In the genomic region with DNA sequence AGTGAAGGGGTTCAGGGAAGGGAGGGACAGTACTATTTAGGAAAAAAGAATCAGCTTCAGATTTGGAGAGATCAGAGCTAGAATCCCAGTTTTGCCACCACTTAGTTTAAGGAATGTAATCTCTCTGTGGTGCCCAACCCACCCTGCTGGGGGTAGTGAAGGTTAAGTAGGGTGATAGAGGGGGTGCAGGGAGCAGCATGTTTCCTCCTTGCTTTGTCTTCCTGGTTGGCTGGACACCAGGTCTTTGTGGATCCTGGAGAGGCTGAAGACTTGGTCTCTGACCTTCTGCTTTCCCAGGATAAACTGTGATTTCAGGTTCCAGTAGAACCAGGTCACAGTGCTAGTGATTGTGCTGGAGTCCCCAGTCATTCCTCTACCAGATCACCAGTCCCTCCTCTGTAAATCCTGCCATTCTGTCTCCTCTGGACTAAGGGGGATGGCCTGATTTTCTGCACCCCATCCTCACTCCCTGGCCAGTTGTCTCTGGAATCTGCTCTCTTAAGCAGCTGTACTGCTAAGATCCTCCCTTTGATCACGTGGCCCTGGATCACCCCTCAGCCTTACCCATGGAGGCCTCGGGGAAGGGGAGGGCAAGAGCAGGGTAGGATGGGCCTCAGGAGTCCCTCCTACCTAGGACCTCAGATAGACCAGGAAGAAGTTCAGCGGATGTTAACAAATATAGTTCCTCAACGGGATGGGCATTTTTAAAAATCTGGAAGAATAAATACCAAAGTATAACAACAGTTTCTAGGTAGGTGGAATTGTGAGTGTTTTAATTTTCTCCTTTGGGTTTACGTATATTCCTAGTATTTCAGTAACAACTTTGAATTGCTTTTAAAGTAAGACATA, we compare ENCODE assay signal across 6 cellular contexts. TPM values are rescaled to one million over a fixed set of nuclear protein-coding genes. Genes with fewer than 3 reads are reported as not detected.
DNase-seq lines count a peak whose midpoint lies in the region; ATAC-seq and TF ChIP-seq lines count a peak whose summit lies in the region.

No MANE protein-coding gene starts in this region.

- no peak for TF ChIP-seq RAD21 in SK-N-SH (IDR thresholded peaks at IDR 0.05; ENCODE audit: low read length)

- DNase-seq in SK-N-SH (no peak), heart left ventricle (peak in 3 of 5 donors; percentile 58 to 74 (median 65)), transverse colon (peak; percentile 61)

- H3K9ac ChIP-seq in SK-N-SH: no peak overlapping the region

- H3K4me3 ChIP-seq in SK-N-SH (ENCODE audit: low read depth in 2 of 2, low read length in 1 of 2) (no peak overlapping the region), heart left ventricle (peak overlapping the region in 3 of 12 donors; percentile 6 to 14 (median 12)), transverse colon (no peak overlapping the region)

- no peak for TF ChIP-seq EP300 in SK-N-SH (IDR thresholded peaks at IDR 0.05; ENCODE audit: borderline replicate concordance in 1 of 2, low read depth in 1 of 2, low read length in 1 of 2)
- TF ChIP-seq EP300 in transverse colon (IDR thresholded peaks at IDR 0.05; ENCODE audit: low read depth): no peak

- POLR2A ChIA-PET in SK-N-SH (lab: Yijun Ruan, JAX): no interaction called here

- H3K27me3 ChIP-seq in SK-N-SH (ENCODE audit: insufficient read depth) (no peaks in the 10 kb centered on the region), heart left ventricle (no peaks in the 10 kb centered on the region), transverse colon (no peaks in the 10 kb centered on the region)

- in situ Hi-C loops in transverse colon (cut with MboI; ENCODE audit: low pct_ligation_motif_present in 1 of 4, low pct_unique_long_range_greater_than_20kb in 1 of 4, low sequenced_read_pairs in 3 of 4): no loop called here

- H3K4me1 ChIP-seq in SK-N-SH (ENCODE audit: control insufficient read depth in 1 of 2, insufficient read depth in 2 of 2, low read depth in 1 of 2, low read length in 1 of 2) (peaks cover 24 to 43% of the 10 kb centered on the region in 2 experiments), heart left ventricle (peaks cover 0 to 52% (median 32%) of the 10 kb centered on the region in 12 donors), transverse colon (peaks cover 18 to 61% (median 36%) of the 10 kb centered on the region in 4 donors)

- no peaks in the 10 kb centered on the region for H4K20me1 ChIP-seq in SK-N-SH (ENCODE audit: insufficient read depth)

- 64% methylated on average over 5 of the region's 5 CpGs for WGBS in SK-N-SH (ENCODE audit: low lambda C conversion rate)
- WGBS in heart left ventricle, 4 donors: 38 to 50% (median 39%) methylated on average over 5 of the region's 5 CpGs
- 32 to 43% methylated on average over 4 to 5 of the region's 5 CpGs for WGBS in transverse colon (ENCODE audit: low coverage in 1 of 2), 2 donors

- CTCF ChIA-PET in SK-N-SH (lab: Yijun Ruan, JAX): interaction anchor here (0.9 to 1.7 kb wide), 5 partner anchors 12 to 151 kb away, joined by 3 to 5 read pairs (median 5); no protein-coding TSS in a partner anchor

- H3K27ac ChIP-seq in SK-N-SH (ENCODE audit: low read depth in 2 of 2, low read length in 1 of 2): peak overlapping the region in 1 of 2 experiments; percentile 6; a peak in 2 of 4 replicates
- peak overlapping the region in 10 of 12 donors; percentile 19 to 67 (median 37) for H3K27ac ChIP-seq in heart left ventricle
- H3K27ac ChIP-seq in transverse colon: peak overlapping the region; percentile 24 to 63 (median 52)

- peak overlapping the region; percentile 15 for H3K4me2 ChIP-seq in SK-N-SH

- H3K79me2 ChIP-seq in SK-N-SH (ENCODE audit: insufficient read depth): peaks cover 42% of the 10 kb centered on the region

- peaks cover 27% of the 10 kb centered on the region for H3F3A ChIP-seq in SK-N-SH (replicated peaks; ENCODE audit: insufficient read depth)

- TF ChIP-seq CTCF in SK-N-SH (IDR thresholded peaks at IDR 0.05): no peak
- no peak for TF ChIP-seq CTCF in heart left ventricle (IDR thresholded peaks at IDR 0.05)
- no peak for TF ChIP-seq CTCF in transverse colon (IDR thresholded peaks at IDR 0.05)

- H2AFZ ChIP-seq in SK-N-SH (ENCODE audit: low read depth): no peak overlapping the region

- H3K36me3 ChIP-seq in SK-N-SH (replicated peaks in 1 of 2; ENCODE audit: control insufficient read depth in 1 of 2, insufficient read depth in 2 of 2, low read length in 1 of 2) (peaks cover 3 to 5% of the 10 kb centered on the region in 2 experiments), heart left ventricle (no peaks in the 10 kb centered on the region), transverse colon (no peaks in the 10 kb centered on the region)

- H3K9me2 ChIP-seq in SK-N-SH: no peaks in the 10 kb centered on the region

- intact Hi-C loops in heart left ventricle (cut with DNase I): loop anchor here in 2 of 10 donors (5.0 kb wide), 2 partner anchors 34 to 39 kb away; no protein-coding TSS in a partner anchor
- intact Hi-C loops in transverse colon (cut with DNase I; ENCODE audit: low total_unique reads): no loop called here

- TF ChIP-seq POLR2A in heart left ventricle (IDR thresholded peaks at IDR 0.05) (no peak), transverse colon (IDR thresholded peaks at IDR 0.05) (no peak)

- ATAC-seq in SK-N-SH treated with all-trans-retinoic acid at 6 μM for 48 hours: no peak
- no peak for ATAC-seq in heart left ventricle
- no peak for ATAC-seq in GM18511 (IDR thresholded peaks at IDR 0.05; ENCODE audit: unreplicated experiment)
- ATAC-seq in HG02938 (IDR thresholded peaks at IDR 0.05; ENCODE audit: unreplicated experiment): no peak

- no peaks in the 10 kb centered on the region for H3K9me3 ChIP-seq in SK-N-SH
- no peaks in the 10 kb centered on the region for H3K9me3 ChIP-seq in heart left ventricle
- H3K9me3 ChIP-seq in transverse colon: no peaks in the 10 kb centered on the region

TF ChIP-seq in SK-N-SH, 30 proteins besides CTCF, POLR2A, EP300 and RAD21 (continues in another document):
- TF ChIP-seq EZH2phosphoT487 (IDR thresholded peaks at IDR 0.05; ENCODE audit: borderline replicate concordance, low read depth): no peak
- TF ChIP-seq, protein P1, sequence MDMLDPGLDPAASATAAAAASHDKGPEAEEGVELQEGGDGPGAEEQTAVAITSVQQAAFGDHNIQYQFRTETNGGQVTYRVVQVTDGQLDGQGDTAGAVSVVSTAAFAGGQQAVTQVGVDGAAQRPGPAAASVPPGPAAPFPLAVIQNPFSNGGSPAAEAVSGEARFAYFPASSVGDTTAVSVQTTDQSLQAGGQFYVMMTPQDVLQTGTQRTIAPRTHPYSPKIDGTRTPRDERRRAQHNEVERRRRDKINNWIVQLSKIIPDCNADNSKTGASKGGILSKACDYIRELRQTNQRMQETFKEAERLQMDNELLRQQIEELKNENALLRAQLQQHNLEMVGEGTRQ (IDR thresholded peaks at IDR 0.05; ENCODE audit: borderline replicate concordance, low read depth, low read length): 0 out of 2 replicates have a peak, but pooled peaks have one; percentile 21

TF ChIP-seq in SK-N-SH treated with all-trans-retinoic acid at 6 μM for 48 hours, 23 proteins besides CTCF, POLR2A, EP300 and RAD21 (continues in another document):
- TF ChIP-seq ISL1 (CRISPR knock-in tag; IDR thresholded peaks at IDR 0.05): no peak
- TF ChIP-seq, protein P2, sequence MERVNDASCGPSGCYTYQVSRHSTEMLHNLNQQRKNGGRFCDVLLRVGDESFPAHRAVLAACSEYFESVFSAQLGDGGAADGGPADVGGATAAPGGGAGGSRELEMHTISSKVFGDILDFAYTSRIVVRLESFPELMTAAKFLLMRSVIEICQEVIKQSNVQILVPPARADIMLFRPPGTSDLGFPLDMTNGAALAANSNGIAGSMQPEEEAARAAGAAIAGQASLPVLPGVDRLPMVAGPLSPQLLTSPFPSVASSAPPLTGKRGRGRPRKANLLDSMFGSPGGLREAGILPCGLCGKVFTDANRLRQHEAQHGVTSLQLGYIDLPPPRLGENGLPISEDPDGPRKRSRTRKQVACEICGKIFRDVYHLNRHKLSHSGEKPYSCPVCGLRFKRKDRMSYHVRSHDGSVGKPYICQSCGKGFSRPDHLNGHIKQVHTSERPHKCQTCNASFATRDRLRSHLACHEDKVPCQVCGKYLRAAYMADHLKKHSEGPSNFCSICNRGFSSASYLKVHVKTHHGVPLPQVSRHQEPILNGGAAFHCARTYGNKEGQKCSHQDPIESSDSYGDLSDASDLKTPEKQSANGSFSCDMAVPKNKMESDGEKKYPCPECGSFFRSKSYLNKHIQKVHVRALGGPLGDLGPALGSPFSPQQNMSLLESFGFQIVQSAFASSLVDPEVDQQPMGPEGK (CRISPR knock-in tag; IDR thresholded peaks at IDR 0.05; ENCODE audit: borderline replicate concordance): no peak
- TF ChIP-seq ZNF70 (CRISPR knock-in tag; IDR thresholded peaks at IDR 0.05): no peak
- no peak for TF ChIP-seq ZNF8 (CRISPR knock-in tag; IDR thresholded peaks at IDR 0.05)

RNA-seq across cellular contexts. Expression of a gene that starts 3.1 kb away (rescaled TPM):
- polyA plus RNA-seq in SK-N-SH (2012; rRNA removed) (57.6 and 80.9 TPM in 2 replicates), heart left ventricle (1 to 10 TPM; 4.5 to 6.5 TPM)
- polyA plus RNA-seq in SK-N-SH (2012; cell fraction: cytosol; rRNA removed): 14.1 and 19.6 TPM in 2 replicates
- 412 and 451 TPM in 2 replicates for polyA plus RNA-seq in SK-N-SH (2012; cell fraction: nucleus; rRNA removed)
- total RNA-seq in heart left ventricle (10 to 100 TPM in 2 of 9 donors, 1 to 10 TPM in 7; 3.3 to 12.6 (median 4.2) TPM), transverse colon (10 to 100 TPM in 2 of 4 donors, 1 to 10 TPM in 2; 6.8 to 20.9 (median 10.3) TPM)

RNA-seq across cellular contexts. Expression of a gene that starts 5.0 kb away (rescaled TPM):
- polyA plus RNA-seq in SK-N-SH (2012; rRNA removed): 57.8 and 69.8 TPM in 2 replicates
- 21.2 and 31.7 TPM in 2 replicates for polyA plus RNA-seq in SK-N-SH (2012; cell fraction: cytosol; rRNA removed)
- polyA plus RNA-seq in SK-N-SH (2012; cell fraction: nucleus; rRNA removed): 272 and 284 TPM in 2 replicates
- 10 to 100 TPM in 5 of 9 donors, 1 to 10 TPM in 4; 7.8 to 19.5 (median 10.1) TPM for total RNA-seq in heart left ventricle
- 10 to 100 TPM; 12.6 to 23.5 TPM for polyA plus RNA-seq in heart left ventricle
- 10 to 100 TPM; 22.4 to 37.0 (median 34.1) TPM for total RNA-seq in transverse colon

RNA-seq across cellular contexts. Expression of a gene that starts 11.2 kb away (rescaled TPM):
- polyA plus RNA-seq in SK-N-SH (2012; rRNA removed): 0.13 TPM in 1 of 2 replicates, not detected in the other
- polyA plus RNA-seq in SK-N-SH (2012; cell fraction: cytosol; rRNA removed): not detected in 2 replicates
- polyA plus RNA-seq in SK-N-SH (2012; cell fraction: nucleus; rRNA removed): 0.40 and 0.66 TPM in 2 replicates
- not detected for total RNA-seq in heart left ventricle
- not detected for polyA plus RNA-seq in heart left ventricle
- total RNA-seq in transverse colon: not detected

RNA-seq across cellular contexts. Expression of a gene that starts 44.2 kb away (rescaled TPM):
- 336 and 368 TPM in 2 replicates for polyA plus RNA-seq in SK-N-SH (2012; rRNA removed)
- 425 and 586 TPM in 2 replicates for polyA plus RNA-seq in SK-N-SH (2012; cell fraction: cytosol; rRNA removed)
- polyA plus RNA-seq in SK-N-SH (2012; cell fraction: nucleus; rRNA removed): 357 and 676 TPM in 2 replicates
- 100 to 1,000 TPM; 293 to 642 (median 559) TPM for total RNA-seq in heart left ventricle
- 100 to 1,000 TPM; 290 to 343 TPM for polyA plus RNA-seq in heart left ventricle
- 100 to 1,000 TPM; 340 to 492 (median 432) TPM for total RNA-seq in transverse colon

RNA-seq across cellular contexts. Expression of a gene that starts 54.6 kb away (rescaled TPM):
- polyA plus RNA-seq in SK-N-SH (2012; rRNA removed): 58.5 and 59.3 TPM in 2 replicates
- polyA plus RNA-seq in SK-N-SH (2012; cell fraction: cytosol; rRNA removed): 62.4 and 69.7 TPM in 2 replicates
- polyA plus RNA-seq in SK-N-SH (2012; cell fraction: nucleus; rRNA removed): 39.6 and 44.1 TPM in 2 replicates
- 100 to 1,000 TPM in 1 of 9 donors, 10 to 100 TPM in 8; 25.7 to 100 (median 53.1) TPM for total RNA-seq in heart left ventricle
- polyA plus RNA-seq in heart left ventricle: 100 to 1,000 TPM in 1 of 2 donors, 10 to 100 TPM in 1; 39.5 to 121 TPM
- total RNA-seq in transverse colon: 100 to 1,000 TPM; 175 to 307 (median 261) TPM
